19 cellular contexts compared by ENCODE assay signal in the genomic region with DNA sequence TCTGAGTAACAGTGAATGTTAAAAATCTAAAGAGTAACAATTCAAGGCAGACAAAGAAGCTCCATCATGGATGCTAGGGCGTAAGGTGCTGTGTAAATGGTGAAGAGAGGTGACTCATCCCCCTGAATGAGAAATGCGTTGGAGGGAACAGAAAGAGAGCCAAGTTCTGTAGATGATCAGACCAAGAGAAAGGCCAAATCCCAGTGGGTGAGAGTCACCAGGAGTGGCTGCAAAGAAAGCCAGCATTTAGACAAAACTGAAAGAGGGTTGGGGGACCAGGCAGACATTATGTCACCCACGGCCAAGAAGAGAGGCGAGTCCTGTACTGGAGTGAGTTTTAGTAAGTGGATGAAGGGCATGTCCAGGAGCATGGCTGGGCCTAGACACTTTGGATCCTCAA.
A peak's percentile ranks its signal among the peaks of the same experiment; 100 is the strongest.
DNase-seq lines count a peak whose midpoint lies in the region; ATAC-seq and TF ChIP-seq lines count a peak whose summit lies in the region.
"Had no signal": no experiment of that assay in that cellular context is flagged by ENCODE, and none has a peak within 500 bp of the region (broad histone marks: within the 10 kb centered on the region; RNA-seq: fewer than 3 reads in every experiment).

No MANE protein-coding gene starts in this region.

- H3K27ac Mint-ChIP-seq in activated CD8-positive, alpha-beta T cell treated with anti-CD3 and anti-CD28 coated beads, Interleukin-2, amount 10 ng/mL, durations not matched to agents 7 days and 5 days, result no peak overlapping the region
- no peak overlapping the region for H3K27ac Mint-ChIP-seq in natural killer cell
- H3K27ac Mint-ChIP-seq: activated naive CD8-positive, alpha-beta T cell had no signal

- POLR2A ChIA-PET in HCT116 (lab: Charles Lee), result interaction anchor here (1.0 kb wide), 1 partner anchor 8 kb away, joined by 3 read pairs; no protein-coding TSS in a partner anchor
- POLR2A ChIA-PET in activated CD8-positive, alpha-beta T cell treated with anti-CD3 and anti-CD28 coated beads, Interleukin-2, amount 10 ng/mL, durations not matched to agents 7 days and 5 days (lab: Charles Lee), result no interaction called here

- TF ChIP-seq POLR2A in HCT116 (IDR thresholded peaks at IDR 0.05; ENCODE audit: borderline replicate concordance, extremely low read depth, insufficient read depth, insufficient read length) (no peak), gastroesophageal sphincter (IDR thresholded peaks at IDR 0.05) (no peak)

- no peaks in the 10 kb centered on the region for H3K9me3 ChIP-seq in HCT116 (ENCODE audit: control insufficient read depth in 1 of 2, insufficient read depth in 1 of 2, low read depth in 1 of 2, low read length in 2 of 2)
- no peaks in the 10 kb centered on the region for H3K9me3 ChIP-seq in gastroesophageal sphincter
- no peaks in the 10 kb centered on the region for H3K9me3 ChIP-seq in MM.1S (replicated peaks; ENCODE audit: insufficient read depth, low read length)
- H3K9me3 ChIP-seq: gastrocnemius medialis, right lobe of liver, stomach had no signal

- BruUV-seq in HCT116 (replicated peaks; lab: Mats Ljungman, UMichigan), result no TSS peak

- H3K9ac ChIP-seq in HCT116 (ENCODE audit: low read length) (no peak overlapping the region), MM.1S (ENCODE audit: low read length) (no peak overlapping the region)

- CTCF ChIA-PET in HCT116 (lab: Charles Lee), result no interaction called here
- CTCF ChIA-PET in activated CD8-positive, alpha-beta T cell treated with anti-CD3 and anti-CD28 coated beads, Interleukin-2, amount 10 ng/mL, durations not matched to agents 7 days and 5 days (lab: Charles Lee), result no interaction called here

- intact Hi-C loops in HCT116 (cut with micrococcal nuclease) (no loop called here), natural killer cell (cut with micrococcal nuclease) (no loop called here)

- DNase-seq in AG08395 (ENCODE audit: low spot score) (peak; percentile 76), HCT116 (ENCODE audit: low read depth, low spot score) (no peak), SW480 (ENCODE audit: low spot score) (peak; percentile 15), MM.1S (no peak), activated gamma-delta T cell (lab: John Stamatoyannopoulos, UW) (no peak), natural killer cell (no peak)
- no peak for DNase-seq in activated CD8-positive, alpha-beta T cell treated with anti-CD3 and anti-CD28 coated beads, Interleukin-2, amount 10 ng/mL, durations not matched to agents 7 days and 5 days
- DNase-seq: gastrocnemius medialis, GF-D8, islet precursor cell, KG1, naive B cell, NCI-H187 treated with DMSO at 0.1 percent for 48 hours, NCI-H748 treated with DMSO at 0.1 percent for 48 hours, right lobe of liver, stomach had no signal

- H3K9me2 ChIP-seq in HCT116 (ENCODE audit: insufficient read depth) (no peaks in the 10 kb centered on the region), MM.1S (replicated peaks; ENCODE audit: insufficient read depth, low read length) (no peaks in the 10 kb centered on the region)

- no peaks in the 10 kb centered on the region for H3K9me3 Mint-ChIP-seq in activated CD8-positive, alpha-beta T cell treated with anti-CD3 and anti-CD28 coated beads, Interleukin-2, amount 10 ng/mL, durations not matched to agents 7 days and 5 days (ENCODE audit: insufficient read depth)
- H3K9me3 Mint-ChIP-seq in natural killer cell, result no peaks in the 10 kb centered on the region

- no peak overlapping the region for H3K4me3 ChIP-seq in HCT116 (replicated peaks in 1 of 2; ENCODE audit: low read depth in 1 of 2, low read length in 2 of 2)
- H3K4me3 ChIP-seq in gastroesophageal sphincter, result no peak overlapping the region
- H3K4me3 ChIP-seq in MM.1S (ENCODE audit: low read length), result no peak overlapping the region
- H3K4me3 ChIP-seq: gastrocnemius medialis, right lobe of liver, SK-N-MC, stomach had no signal

- H3K79me2 ChIP-seq in HCT116 (ENCODE audit: insufficient read depth, low read length) (no peaks in the 10 kb centered on the region), MM.1S (ENCODE audit: low read length) (no peaks in the 10 kb centered on the region)

- no peaks in the 10 kb centered on the region for H3K27me3 ChIP-seq in HCT116 (ENCODE audit: insufficient read depth, low read length)
- H3K27me3 ChIP-seq in gastroesophageal sphincter, result no peaks in the 10 kb centered on the region
- H3K27me3 ChIP-seq in MM.1S (replicated peaks; ENCODE audit: insufficient read depth, low read length), result no peaks in the 10 kb centered on the region
- H3K27me3 ChIP-seq: gastrocnemius medialis, right lobe of liver, stomach had no signal

- H3K4me2 ChIP-seq in HCT116 (ENCODE audit: low read length), result peak overlapping the region; percentile 32; the same call in 1 of the 2 replicates
- H3K4me2 ChIP-seq in MM.1S (ENCODE audit: low read depth, low read length), result no peak overlapping the region

- ATAC-seq in HCT116 (no peak), gastroesophageal sphincter (peak; percentile 50), natural killer cell (no peak)
- ATAC-seq in activated CD8-positive, alpha-beta T cell treated with anti-CD3 and anti-CD28 coated beads, Interleukin-2, amount 10 ng/mL, durations not matched to agents 7 days and 5 days, result no peak
- ATAC-seq: gastrocnemius medialis, right lobe of liver had no signal

- no peak overlapping the region for H3K4me3 Mint-ChIP-seq in activated CD8-positive, alpha-beta T cell treated with anti-CD3 and anti-CD28 coated beads, Interleukin-2, amount 10 ng/mL, durations not matched to agents 7 days and 5 days
- no peak overlapping the region for H3K4me3 Mint-ChIP-seq in natural killer cell
- H3K4me3 Mint-ChIP-seq: activated naive CD8-positive, alpha-beta T cell; naive B cell had no signal

- H3K27ac ChIP-seq in HCT116 (ENCODE audit: low read depth, low read length) (no peak overlapping the region), gastroesophageal sphincter (no peak overlapping the region), MM.1S (ENCODE audit: low read length) (no peak overlapping the region)
- H3K27ac ChIP-seq: gastrocnemius medialis, right lobe of liver, SK-N-MC, stomach had no signal

- H2AFZ ChIP-seq in HCT116 (ENCODE audit: low read depth, low read length, poor library complexity, severe bottlenecking) (no peak overlapping the region), MM.1S (ENCODE audit: low read length) (no peak overlapping the region)

- no peak for TF ChIP-seq CTCF in HCT116 (IDR thresholded peaks at IDR 0.05 in 2 of 3, conservative IDR thresholded peaks at IDR 0.05 in 1 of 3; ENCODE audit: borderline replicate concordance in 1 of 3, insufficient read depth in 1 of 3, low read depth in 2 of 3, low read length in 2 of 3)
- no peak for TF ChIP-seq CTCF in gastroesophageal sphincter (IDR thresholded peaks at IDR 0.05)
- no peak for TF ChIP-seq CTCF in MM.1S (IDR thresholded peaks at IDR 0.05; ENCODE audit: low read length)
- no peak for TF ChIP-seq CTCF in natural killer cell (IDR thresholded peaks at IDR 0.05)

- H3K4me1 Mint-ChIP-seq in activated CD8-positive, alpha-beta T cell treated with anti-CD3 and anti-CD28 coated beads, Interleukin-2, amount 10 ng/mL, durations not matched to agents 7 days and 5 days (ENCODE audit: low read depth), result no peaks in the 10 kb centered on the region
- no peaks in the 10 kb centered on the region for H3K4me1 Mint-ChIP-seq in natural killer cell

- no peak for TF ChIP-seq EP300 in gastroesophageal sphincter (IDR thresholded peaks at IDR 0.05)

- H4K20me1 ChIP-seq in HCT116 (ENCODE audit: insufficient read depth), result no peaks in the 10 kb centered on the region
- no peaks in the 10 kb centered on the region for H4K20me1 ChIP-seq in MM.1S (ENCODE audit: insufficient read depth, low read length)

- no peaks in the 10 kb centered on the region for H3F3A ChIP-seq in MM.1S (ENCODE audit: insufficient read depth, low read length)

- 56 to 64% methylated on average over 3 of the region's 4 CpGs for WGBS in gastroesophageal sphincter (ENCODE audit: low coverage in 1 of 2), 2 donors

- H3K36me3 Mint-ChIP-seq in activated CD8-positive, alpha-beta T cell treated with anti-CD3 and anti-CD28 coated beads, Interleukin-2, amount 10 ng/mL, durations not matched to agents 7 days and 5 days (ENCODE audit: low read depth), result no peaks in the 10 kb centered on the region
- no peaks in the 10 kb centered on the region for H3K36me3 Mint-ChIP-seq in natural killer cell
- H3K36me3 Mint-ChIP-seq: activated naive CD8-positive, alpha-beta T cell had no signal

- no peak for TF ChIP-seq RAD21 in HCT116 (IDR thresholded peaks at IDR 0.05; ENCODE audit: low read depth)

- H3K27me3 Mint-ChIP-seq in activated CD8-positive, alpha-beta T cell treated with anti-CD3 and anti-CD28 coated beads, Interleukin-2, amount 10 ng/mL, durations not matched to agents 7 days and 5 days (ENCODE audit: low read depth), result no peaks in the 10 kb centered on the region
- H3K27me3 Mint-ChIP-seq in natural killer cell (ENCODE audit: low read depth in 2 of 2), result peaks cover 9 to 14% of the 10 kb centered on the region in 2 donors

- H3K36me3 ChIP-seq in HCT116 (ENCODE audit: control insufficient read depth in 1 of 2, insufficient read depth in 2 of 2, low read length in 2 of 2) (no peaks in the 10 kb centered on the region), gastroesophageal sphincter (peaks cover 0 to 13% of the 10 kb centered on the region in 2 donors), MM.1S (replicated peaks; ENCODE audit: insufficient read depth, low read length) (no peaks in the 10 kb centered on the region)
- H3K36me3 ChIP-seq: right lobe of liver had no signal

- RAD21 ChIA-PET in HCT116 (lab: Charles Lee; ENCODE audit: low non-redundant PET in 1 of 2, low total read pairs in 2 of 2, uncharacterized antibody in 2 of 2, unreplicated experiment in 2 of 2), result no interaction called here

- peaks cover 0 to 10% of the 10 kb centered on the region in 2 experiments; a peak in 3 of 4 replicates for H3K4me1 ChIP-seq in HCT116 (ENCODE audit: control insufficient read depth in 1 of 2, insufficient read depth in 2 of 2, low read length in 2 of 2)
- H3K4me1 ChIP-seq in gastroesophageal sphincter, result no peaks in the 10 kb centered on the region
- no peaks in the 10 kb centered on the region; the same call in 1 of the 2 replicates for H3K4me1 ChIP-seq in MM.1S (ENCODE audit: low read length)
- H3K4me1 ChIP-seq: gastrocnemius medialis, right lobe of liver, stomach had no signal

TF ChIP-seq in HCT116, 20 proteins besides CTCF, POLR2A, EP300 and RAD21:
- TF ChIP-seq FOSL1 (IDR thresholded peaks at IDR 0.05; ENCODE audit: low read depth) (0 out of 2 replicates have a peak, but pooled peaks have one; percentile 29), JUND (IDR thresholded peaks at IDR 0.05) (peak; percentile 33; the same call in 1 of the 2 replicates), EGR1 (IDR thresholded peaks at IDR 0.05; ENCODE audit: low read depth) (peak; percentile 53; the same call in 1 of the 2 replicates), MAX (IDR thresholded peaks at IDR 0.05) (no peak)

Comparison
In these comparisons a context has a peak if more than half of its experiments do, and no peak if none do; other contexts are left out.
1. DNase-seq: peak in AG08395 (single experiment) and SW480 (single experiment); none in HCT116 (single experiment), MM.1S (single experiment), activated CD8-positive, alpha-beta T cell treated with anti-CD3 and anti-CD28 coated beads, Interleukin-2, amount 10 ng/mL, durations not matched to agents 7 days and 5 days (single experiment), activated gamma-delta T cell (single experiment) and natural killer cell (single experiment).